Comparison of ENCODE assay signal across 9 cellular contexts in the genomic region with DNA sequence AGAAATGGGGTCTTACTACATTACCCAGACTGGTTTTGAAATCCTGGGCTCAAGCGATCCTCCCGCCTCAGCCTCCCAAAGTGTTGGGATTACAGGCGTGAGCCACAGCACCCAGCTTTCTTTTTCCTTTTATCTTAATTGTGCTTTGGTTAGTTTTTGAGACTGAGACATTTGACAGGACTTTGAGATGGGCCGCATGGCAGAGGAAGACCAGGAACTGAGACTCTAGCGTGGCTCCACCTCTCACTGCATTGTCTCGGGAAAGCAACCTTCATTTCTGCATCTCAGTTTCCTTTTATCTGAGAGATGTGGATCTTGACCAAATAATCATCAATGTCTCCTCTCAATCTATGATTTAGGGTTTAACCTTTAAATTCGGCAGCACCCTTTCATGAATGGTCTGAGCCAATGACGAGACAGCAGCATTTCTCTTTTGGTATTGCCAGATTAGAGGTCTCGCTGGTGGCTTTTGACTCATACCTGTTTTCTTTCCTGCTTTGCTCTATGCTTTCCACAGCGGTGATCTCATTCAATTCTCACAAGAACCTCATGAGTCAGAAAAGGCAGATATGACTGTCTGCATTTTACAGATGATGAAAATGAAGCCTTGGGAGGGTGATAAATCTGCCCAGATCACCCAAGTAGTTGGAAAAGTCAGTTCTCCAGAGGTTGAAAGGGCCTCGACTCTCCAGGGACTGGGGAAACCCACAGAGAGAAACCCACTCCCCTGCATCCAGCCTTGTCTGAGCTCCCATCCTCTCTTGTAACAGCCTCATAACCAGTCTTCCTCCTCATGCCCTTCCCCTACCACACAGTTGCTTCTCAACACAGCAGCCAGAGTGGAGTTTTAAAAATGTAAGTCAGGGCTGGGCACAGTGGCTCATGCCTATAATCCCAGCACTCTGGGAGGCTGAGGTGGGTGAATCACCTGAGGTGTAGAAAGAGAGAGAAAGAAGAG.
A peak's percentile ranks its signal among the peaks of the same experiment; 100 is the strongest.
DNase-seq lines count a peak whose midpoint lies in the region; ATAC-seq and TF ChIP-seq lines count a peak whose summit lies in the region.
"Had no signal": no experiment of that assay in that cellular context is flagged by ENCODE, and none has a peak within 500 bp of the region (broad histone marks: within the 10 kb centered on the region; RNA-seq: fewer than 3 reads in every experiment).

No MANE protein-coding gene starts in this region.

- intact Hi-C loops in heart right ventricle (cut with DNase I), result loop anchor here in 2 of 10 donors (10.0 kb wide), 1 partner anchor 406 kb away; no protein-coding TSS in a partner anchor

- no peaks in the 10 kb centered on the region for H3K36me3 Mint-ChIP-seq in CD4-positive, CD25-positive, alpha-beta regulatory T cell

- DNase-seq in CD4-positive, CD25-positive, alpha-beta regulatory T cell, result peak; percentile 9 to 86 (median 45)
- peak; percentile 67 for DNase-seq in HS-5 (ENCODE audit: low read depth)
- peak; percentile 55 for DNase-seq in activated naive CD4-positive, alpha-beta T cell treated with anti-CD3 and anti-CD28 coated beads, Interleukin-2, amount 50 U/mL, for 16 hours
- DNase-seq in stimulated activated CD4-positive, alpha-beta T cell treated with anti-CD3 and anti-CD28 coated beads, Interleukin-4, amount 100 ng/mL, for 1 hour, result peak; percentile 36
- no peak for DNase-seq in pons (ENCODE audit: low spot score)
- no peak for DNase-seq in heart right ventricle
- no peak for DNase-seq in NCI-H82 (lab: John Stamatoyannopoulos, UW)

- H3K4me1 Mint-ChIP-seq in CD4-positive, CD25-positive, alpha-beta regulatory T cell, result peaks cover 8 to 28% (median 18%) of the 10 kb centered on the region in 4 donors

- H3K27ac Mint-ChIP-seq in CD4-positive, CD25-positive, alpha-beta regulatory T cell, result peak overlapping the region; percentile 48 to 89 (median 86)

- H3K9me3 ChIP-seq in CD4-positive, CD25-positive, alpha-beta regulatory T cell (ENCODE audit: control insufficient read depth in 2 of 2, low read length in 2 of 2), result no peaks in the 10 kb centered on the region
- H3K9me3 ChIP-seq in heart right ventricle, result no peaks in the 10 kb centered on the region
- H3K9me3 ChIP-seq: thoracic aorta had no signal

- no peak for TF ChIP-seq CTCF in heart right ventricle (IDR thresholded peaks at IDR 0.05)

- H3K27ac ChIP-seq in CD4-positive, CD25-positive, alpha-beta regulatory T cell (ENCODE audit: insufficient read depth, low read length, poor library complexity, severe bottlenecking), result no peak overlapping the region
- no peak overlapping the region for H3K27ac ChIP-seq in heart right ventricle
- H3K27ac ChIP-seq: thoracic aorta had no signal

- H3K27me3 Mint-ChIP-seq in CD4-positive, CD25-positive, alpha-beta regulatory T cell, result peaks cover 23% of the 10 kb centered on the region

- no peaks in the 10 kb centered on the region for H3K36me3 ChIP-seq in CD4-positive, CD25-positive, alpha-beta regulatory T cell (ENCODE audit: control insufficient read depth, insufficient read depth, low read length)
- no peaks in the 10 kb centered on the region for H3K36me3 ChIP-seq in heart right ventricle
- H3K36me3 ChIP-seq: thoracic aorta had no signal

- ATAC-seq in CD4-positive, CD25-positive, alpha-beta regulatory T cell (ENCODE audit: low read depth in 2 of 2), result peak; percentile 90 to 94
- ATAC-seq in GM21381 (IDR thresholded peaks at IDR 0.05; ENCODE audit: unreplicated experiment), result peak; percentile 72
- no peak for ATAC-seq in heart right ventricle

- WGBS in heart right ventricle, 2 donors, result 65 to 70% methylated on average over 11 of the region's 11 CpGs

- H3K4me1 ChIP-seq in CD4-positive, CD25-positive, alpha-beta regulatory T cell (ENCODE audit: control insufficient read depth, insufficient read depth, low read length, poor library complexity, severe bottlenecking), result peaks cover 17% of the 10 kb centered on the region
- no peaks in the 10 kb centered on the region for H3K4me1 ChIP-seq in heart right ventricle

- H3K27me3 ChIP-seq in CD4-positive, CD25-positive, alpha-beta regulatory T cell (ENCODE audit: control insufficient read depth, insufficient read depth, low read length), result peaks cover 11% of the 10 kb centered on the region
- peaks cover 0 to 63% (median 42%) of the 10 kb centered on the region in 7 donors for H3K27me3 ChIP-seq in heart right ventricle

- peak overlapping the region in 3 of 4 donors; percentile 75 to 89 (median 76) for H3K4me3 Mint-ChIP-seq in CD4-positive, CD25-positive, alpha-beta regulatory T cell

- H3K9me3 Mint-ChIP-seq in CD4-positive, CD25-positive, alpha-beta regulatory T cell, result no peaks in the 10 kb centered on the region

- H3K4me3 ChIP-seq in CD4-positive, CD25-positive, alpha-beta regulatory T cell (ENCODE audit: low read depth, low read length), result peak overlapping the region; percentile 72
- no peak overlapping the region for H3K4me3 ChIP-seq in heart right ventricle
- H3K4me3 ChIP-seq: thoracic aorta had no signal

Comparison
In these comparisons a context has a peak if more than half of its experiments do, and no peak if none do; other contexts are left out.
1. ATAC-seq: peak in CD4-positive, CD25-positive, alpha-beta regulatory T cell (2 of 2) and GM21381 (single experiment); none in heart right ventricle (0 of 8).
2. DNase-seq: peak in CD4-positive, CD25-positive, alpha-beta regulatory T cell (3 of 3), HS-5 (single experiment), activated naive CD4-positive, alpha-beta T cell treated with anti-CD3 and anti-CD28 coated beads, Interleukin-2, amount 50 U/mL, for 16 hours (single experiment) and stimulated activated CD4-positive, alpha-beta T cell treated with anti-CD3 and anti-CD28 coated beads, Interleukin-4, amount 100 ng/mL, for 1 hour (single experiment); none in pons (single experiment), heart right ventricle (0 of 2) and NCI-H82 (single experiment).